ENCODE assay signal across 2 cellular contexts in the genomic region with DNA sequence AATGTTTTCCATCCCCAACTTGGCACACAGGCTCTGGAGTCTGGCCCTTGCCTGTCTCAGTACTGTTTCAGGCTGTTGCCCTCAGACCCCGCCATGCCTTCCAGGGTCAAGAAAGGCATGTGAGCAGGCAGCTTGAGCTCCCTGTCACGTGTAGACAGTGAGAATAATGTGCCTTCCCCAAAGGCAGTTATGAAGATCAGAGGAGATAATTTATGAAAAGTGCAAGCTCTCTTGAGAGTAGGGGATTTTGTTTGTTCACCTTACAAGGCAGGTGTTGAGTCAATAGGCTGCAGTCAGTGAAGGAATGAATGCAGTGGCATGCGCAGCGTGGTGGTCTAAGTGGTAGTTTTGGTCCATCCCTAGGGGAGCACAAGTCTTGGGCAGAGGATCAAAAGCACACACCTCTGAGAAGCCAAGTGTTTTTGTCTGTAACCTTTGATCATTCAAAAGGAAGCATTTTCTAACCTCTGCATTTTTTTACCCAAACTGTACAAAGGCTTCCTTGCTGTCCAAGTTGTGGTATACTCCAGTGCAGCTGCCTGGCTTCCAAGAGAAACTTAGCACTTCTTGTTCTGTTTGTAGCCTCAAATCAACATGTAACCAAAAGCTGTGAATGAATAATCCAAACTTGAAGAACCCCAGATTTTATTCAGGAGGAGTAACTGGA.
TF ChIP-seq lines count a peak whose summit lies in the region.

No MANE protein-coding gene starts in this region.

TF ChIP-seq in H1, 55 proteins besides CTCF, POLR2A, EP300 and RAD21:
- TF ChIP-seq CBX8 (IDR thresholded peaks at IDR 0.05; ENCODE audit: borderline replicate concordance, low read depth, low read length) = no peak
- no peak for TF ChIP-seq POU5F1 (IDR thresholded peaks at IDR 0.05; ENCODE audit: low read depth, low read length)
- no peak for TF ChIP-seq BACH1 (IDR thresholded peaks at IDR 0.05; ENCODE audit: low read length)
- no peak for TF ChIP-seq CEBPB (IDR thresholded peaks at IDR 0.05; ENCODE audit: low read depth, low read length)
- no peak for TF ChIP-seq KDM4A (IDR thresholded peaks at IDR 0.05; ENCODE audit: low read depth, low read length, severe bottlenecking)
- no peak for TF ChIP-seq POLR2AphosphoS5 (IDR thresholded peaks at IDR 0.05; ENCODE audit: low read depth, low read length)
- no peak for TF ChIP-seq SUZ12 (IDR thresholded peaks at IDR 0.05; ENCODE audit: low read length)
- TF ChIP-seq CHD2 (IDR thresholded peaks at IDR 0.05; ENCODE audit: low read length) = no peak
- TF ChIP-seq TBP (IDR thresholded peaks at IDR 0.05; ENCODE audit: low read depth, low read length) = no peak
- TF ChIP-seq HDAC2 (IDR thresholded peaks at IDR 0.05; ENCODE audit: borderline replicate concordance in 1 of 2, low read depth in 2 of 2, low read length in 2 of 2) = no peak
- no peak for TF ChIP-seq NANOG (IDR thresholded peaks at IDR 0.05; ENCODE audit: insufficient read depth, low read depth, low read length, poor library complexity, severe bottlenecking)
- no peak for TF ChIP-seq RBBP5 (IDR thresholded peaks at IDR 0.05; ENCODE audit: borderline replicate concordance, low read depth, low read length)
- TF ChIP-seq SAP30 (IDR thresholded peaks at IDR 0.05; ENCODE audit: insufficient read depth, insufficient replicate concordance, low read length) = no peak
- no peak for TF ChIP-seq SP4 (IDR thresholded peaks at IDR 0.05; ENCODE audit: low read length)
- TF ChIP-seq BRCA1 (IDR thresholded peaks at IDR 0.05; ENCODE audit: low read depth, low read length) = no peak
- no peak for TF ChIP-seq TAF1 (IDR thresholded peaks at IDR 0.05; ENCODE audit: low read depth, low read length)
- TF ChIP-seq, protein P1, sequence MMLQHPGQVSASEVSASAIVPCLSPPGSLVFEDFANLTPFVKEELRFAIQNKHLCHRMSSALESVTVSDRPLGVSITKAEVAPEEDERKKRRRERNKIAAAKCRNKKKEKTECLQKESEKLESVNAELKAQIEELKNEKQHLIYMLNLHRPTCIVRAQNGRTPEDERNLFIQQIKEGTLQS (IDR thresholded peaks at IDR 0.05; ENCODE audit: insufficient read depth, low read depth, low read length) = no peak

TF ChIP-seq in HEK293T, 16 proteins besides CTCF, POLR2A, EP300 and RAD21:
- no peak for TF ChIP-seq LEF1 (IDR thresholded peaks at IDR 0.05; ENCODE audit: borderline replicate concordance)
- no peak for TF ChIP-seq BHLHE40 (IDR thresholded peaks at IDR 0.05; ENCODE audit: borderline replicate concordance)
- TF ChIP-seq FOXA1 (IDR thresholded peaks at IDR 0.05) = no peak
- TF ChIP-seq ARNT (IDR thresholded peaks at IDR 0.05) = no peak
- TF ChIP-seq, protein P2, sequence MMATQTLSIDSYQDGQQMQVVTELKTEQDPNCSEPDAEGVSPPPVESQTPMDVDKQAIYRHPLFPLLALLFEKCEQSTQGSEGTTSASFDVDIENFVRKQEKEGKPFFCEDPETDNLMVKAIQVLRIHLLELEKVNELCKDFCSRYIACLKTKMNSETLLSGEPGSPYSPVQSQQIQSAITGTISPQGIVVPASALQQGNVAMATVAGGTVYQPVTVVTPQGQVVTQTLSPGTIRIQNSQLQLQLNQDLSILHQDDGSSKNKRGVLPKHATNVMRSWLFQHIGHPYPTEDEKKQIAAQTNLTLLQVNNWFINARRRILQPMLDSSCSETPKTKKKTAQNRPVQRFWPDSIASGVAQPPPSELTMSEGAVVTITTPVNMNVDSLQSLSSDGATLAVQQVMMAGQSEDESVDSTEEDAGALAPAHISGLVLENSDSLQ (IDR thresholded peaks at IDR 0.05) = no peak
- no peak for TF ChIP-seq HDGF (IDR thresholded peaks at IDR 0.05; ENCODE audit: borderline replicate concordance)
- no peak for TF ChIP-seq CTBP1 (IDR thresholded peaks at IDR 0.05; ENCODE audit: borderline replicate concordance)
- TF ChIP-seq FOXK2 (IDR thresholded peaks at IDR 0.05) = no peak
- TF ChIP-seq L3MBTL2 (conservative IDR thresholded peaks at IDR 0.05) = no peak
- TF ChIP-seq NFRKB (IDR thresholded peaks at IDR 0.05) = no peak
- TF ChIP-seq FOXM1 (IDR thresholded peaks at IDR 0.05; ENCODE audit: borderline replicate concordance) = no peak
- no peak for TF ChIP-seq SP1 (IDR thresholded peaks at IDR 0.05)
- no peak for TF ChIP-seq ELF4 (IDR thresholded peaks at IDR 0.05)
- TF ChIP-seq ZNF384 (IDR thresholded peaks at IDR 0.05) = no peak
- no peak for TF ChIP-seq TARDBP (IDR thresholded peaks at IDR 0.05)
- TF ChIP-seq SUZ12 (IDR thresholded peaks at IDR 0.05) = no peak
